9 cellular contexts compared by ENCODE assay signal in genomic region chr14:73784988-73785313, GRCh38.
DNase-seq lines count a peak whose midpoint lies in the region; ATAC-seq and TF ChIP-seq lines count a peak whose summit lies in the region.
"Had no signal": no experiment of that assay in that cellular context is flagged by ENCODE, and none has a peak within 500 bp of the region (broad histone marks: within the 10 kb centered on the region; RNA-seq: fewer than 3 reads in every experiment).

No MANE protein-coding gene starts in this region.

- ATAC-seq in sciatic nerve (no peak), mucosa of descending colon (no peak)

- intact Hi-C loops in sciatic nerve (cut with DNase I): no loop called here
- intact Hi-C loops in mucosa of descending colon (cut with DNase I, micrococcal nuclease): no loop called here

- H3K9me3 ChIP-seq in skeletal muscle tissue (ENCODE audit: control insufficient read depth in 3 of 3, low read length in 3 of 3) (no peaks in the 10 kb centered on the region), mucosa of descending colon (no peaks in the 10 kb centered on the region)

- H3K36me3 ChIP-seq in skeletal muscle tissue (ENCODE audit: control insufficient read depth in 3 of 3, insufficient read depth in 3 of 3, low read length in 3 of 3) (peaks cover 0 to 4% (median 0%) of the 10 kb centered on the region in 3 donors), mucosa of descending colon (ENCODE audit: low read depth) (peaks cover 4% of the 10 kb centered on the region)

- no peaks in the 10 kb centered on the region for H3K27me3 ChIP-seq in skeletal muscle tissue (ENCODE audit: control insufficient read depth in 3 of 3, insufficient read depth in 3 of 3, low read length in 3 of 3)

- DNase-seq in GM12865 (ENCODE audit: low read depth) (no peak), foreskin fibroblast (no peak), NCI-H2081 treated with DMSO at 0.1 percent for 48 hours (lab: John Stamatoyannopoulos, UW) (no peak), sciatic nerve (ENCODE audit: low spot score) (no peak), mucosa of descending colon (no peak)
- no peak for DNase-seq in activated CD4-positive, CD25-positive, alpha-beta regulatory T cell treated with anti-CD3 and anti-CD28 coated beads, Interleukin-2, amount 50 U/mL, for 72 hours
- DNase-seq: NCI-H146 had no signal

- TF ChIP-seq CTCF in GM12865 (IDR thresholded peaks at IDR 0.05; ENCODE audit: insufficient read depth, low read depth, low read length, missing control alignments) (no peak), WI38 (IDR thresholded peaks at IDR 0.05; ENCODE audit: low read depth, low read length) (no peak), foreskin fibroblast (IDR thresholded peaks at IDR 0.05; ENCODE audit: low read depth, low read length) (no peak), mucosa of descending colon (IDR thresholded peaks at IDR 0.05) (no peak)

- H3K4me3 ChIP-seq in GM12865 (ENCODE audit: low read depth, low read length): peak overlapping the region; percentile 88
- peak overlapping the region; percentile 64 for H3K4me3 ChIP-seq in WI38 (ENCODE audit: low read depth, low read length)
- peak overlapping the region; percentile 64 to 84 for H3K4me3 ChIP-seq in foreskin fibroblast (ENCODE audit: low read depth in 1 of 2, low read length in 2 of 2)
- peak overlapping the region; percentile 82 to 94 (median 89) for H3K4me3 ChIP-seq in skeletal muscle tissue (ENCODE audit: low read length in 3 of 3)
- no peak overlapping the region for H3K4me3 ChIP-seq in mucosa of descending colon

- peak overlapping the region; percentile 94 for H3K27ac ChIP-seq in skeletal muscle tissue (ENCODE audit: low read depth, low read length)

- H3K4me1 ChIP-seq in skeletal muscle tissue (ENCODE audit: control insufficient read depth in 3 of 3, insufficient read depth in 3 of 3, low read length in 3 of 3): peaks cover 66 to 69% (median 68%) of the 10 kb centered on the region in 3 donors
- H3K4me1 ChIP-seq in mucosa of descending colon (ENCODE audit: low read depth): peaks cover 43% of the 10 kb centered on the region

- H3K9ac ChIP-seq in skeletal muscle tissue (ENCODE audit: low read depth in 1 of 3, low read length in 3 of 3): peak overlapping the region; percentile 92 to 98 (median 98)
